Comparison of ENCODE assay signal across 1 cellular context in the genomic region with DNA sequence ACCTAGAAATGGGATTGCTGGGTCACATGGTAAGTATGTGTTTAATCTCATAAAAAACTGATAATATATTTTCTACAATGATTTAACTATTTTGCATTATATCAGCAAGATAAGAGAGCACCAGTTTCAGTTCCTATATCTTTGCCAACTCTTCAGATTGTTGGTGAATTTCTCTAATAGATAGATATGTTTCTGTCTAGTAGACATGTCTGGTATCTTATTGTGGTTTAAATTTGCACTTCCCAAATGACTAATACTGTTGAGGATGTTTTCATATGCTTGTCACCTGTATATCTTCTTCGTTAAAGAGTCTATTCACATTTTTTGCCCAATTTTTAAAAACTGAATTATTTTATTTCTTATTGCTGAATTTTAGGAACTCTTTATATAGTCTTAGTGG.
A peak's percentile ranks its signal among the peaks of the same experiment; 100 is the strongest.
TF ChIP-seq lines count a peak whose summit lies in the region.

No MANE protein-coding gene starts in this region.

TF ChIP-seq in GM12878, 131 proteins besides CTCF, POLR2A, EP300 and RAD21 (continued from another document):
- TF ChIP-seq, protein P1, sequence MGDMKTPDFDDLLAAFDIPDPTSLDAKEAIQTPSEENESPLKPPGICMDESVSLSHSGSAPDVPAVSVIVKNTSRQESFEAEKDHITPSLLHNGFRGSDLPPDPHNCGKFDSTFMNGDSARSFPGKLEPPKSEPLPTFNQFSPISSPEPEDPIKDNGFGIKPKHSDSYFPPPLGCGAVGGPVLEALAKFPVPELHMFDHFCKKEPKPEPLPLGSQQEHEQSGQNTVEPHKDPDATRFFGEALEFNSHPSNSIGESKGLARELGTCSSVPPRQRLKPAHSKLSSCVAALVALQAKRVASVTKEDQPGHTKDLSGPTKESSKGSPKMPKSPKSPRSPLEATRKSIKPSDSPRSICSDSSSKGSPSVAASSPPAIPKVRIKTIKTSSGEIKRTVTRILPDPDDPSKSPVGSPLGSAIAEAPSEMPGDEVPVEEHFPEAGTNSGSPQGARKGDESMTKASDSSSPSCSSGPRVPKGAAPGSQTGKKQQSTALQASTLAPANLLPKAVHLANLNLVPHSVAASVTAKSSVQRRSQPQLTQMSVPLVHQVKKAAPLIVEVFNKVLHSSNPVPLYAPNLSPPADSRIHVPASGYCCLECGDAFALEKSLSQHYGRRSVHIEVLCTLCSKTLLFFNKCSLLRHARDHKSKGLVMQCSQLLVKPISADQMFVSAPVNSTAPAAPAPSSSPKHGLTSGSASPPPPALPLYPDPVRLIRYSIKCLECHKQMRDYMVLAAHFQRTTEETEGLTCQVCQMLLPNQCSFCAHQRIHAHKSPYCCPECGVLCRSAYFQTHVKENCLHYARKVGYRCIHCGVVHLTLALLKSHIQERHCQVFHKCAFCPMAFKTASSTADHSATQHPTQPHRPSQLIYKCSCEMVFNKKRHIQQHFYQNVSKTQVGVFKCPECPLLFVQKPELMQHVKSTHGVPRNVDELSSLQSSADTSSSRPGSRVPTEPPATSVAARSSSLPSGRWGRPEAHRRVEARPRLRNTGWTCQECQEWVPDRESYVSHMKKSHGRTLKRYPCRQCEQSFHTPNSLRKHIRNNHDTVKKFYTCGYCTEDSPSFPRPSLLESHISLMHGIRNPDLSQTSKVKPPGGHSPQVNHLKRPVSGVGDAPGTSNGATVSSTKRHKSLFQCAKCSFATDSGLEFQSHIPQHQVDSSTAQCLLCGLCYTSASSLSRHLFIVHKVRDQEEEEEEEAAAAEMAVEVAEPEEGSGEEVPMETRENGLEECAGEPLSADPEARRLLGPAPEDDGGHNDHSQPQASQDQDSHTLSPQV (IDR thresholded peaks at IDR 0.05), result no peak
- TF ChIP-seq IRF4 (IDR thresholded peaks at IDR 0.05; ENCODE audit: low read depth, low read length) (no peak), JUNB (IDR thresholded peaks at IDR 0.05) (peak; percentile 58), RUNX3 (IDR thresholded peaks at IDR 0.05; ENCODE audit: low read length) (peak; percentile 37; the same call in 1 of the 2 replicates), ZNF217 (IDR thresholded peaks at IDR 0.05) (no peak), SRF (IDR thresholded peaks at IDR 0.05; ENCODE audit: low read depth in 2 of 2, low read length in 2 of 2) (no peak), ESRRA (IDR thresholded peaks at IDR 0.05; ENCODE audit: low read length) (no peak), SREBF1 (IDR thresholded peaks at IDR 0.05; ENCODE audit: low read length) (no peak), NRF1 (conservative IDR thresholded peaks at IDR 0.05; ENCODE audit: low read depth, low read length) (no peak), WRNIP1 (IDR thresholded peaks at IDR 0.05; ENCODE audit: borderline replicate concordance, low read depth, low read length) (no peak), ASH2L (IDR thresholded peaks at IDR 0.05; ENCODE audit: borderline replicate concordance, low read depth) (no peak), SPI1 (IDR thresholded peaks at IDR 0.05; ENCODE audit: borderline replicate concordance, insufficient read depth, low read depth, low read length) (peak; percentile 43; the same call in 1 of the 2 replicates), CBFB (IDR thresholded peaks at IDR 0.05; ENCODE audit: low read depth) (no peak)
- TF ChIP-seq, protein P2, sequence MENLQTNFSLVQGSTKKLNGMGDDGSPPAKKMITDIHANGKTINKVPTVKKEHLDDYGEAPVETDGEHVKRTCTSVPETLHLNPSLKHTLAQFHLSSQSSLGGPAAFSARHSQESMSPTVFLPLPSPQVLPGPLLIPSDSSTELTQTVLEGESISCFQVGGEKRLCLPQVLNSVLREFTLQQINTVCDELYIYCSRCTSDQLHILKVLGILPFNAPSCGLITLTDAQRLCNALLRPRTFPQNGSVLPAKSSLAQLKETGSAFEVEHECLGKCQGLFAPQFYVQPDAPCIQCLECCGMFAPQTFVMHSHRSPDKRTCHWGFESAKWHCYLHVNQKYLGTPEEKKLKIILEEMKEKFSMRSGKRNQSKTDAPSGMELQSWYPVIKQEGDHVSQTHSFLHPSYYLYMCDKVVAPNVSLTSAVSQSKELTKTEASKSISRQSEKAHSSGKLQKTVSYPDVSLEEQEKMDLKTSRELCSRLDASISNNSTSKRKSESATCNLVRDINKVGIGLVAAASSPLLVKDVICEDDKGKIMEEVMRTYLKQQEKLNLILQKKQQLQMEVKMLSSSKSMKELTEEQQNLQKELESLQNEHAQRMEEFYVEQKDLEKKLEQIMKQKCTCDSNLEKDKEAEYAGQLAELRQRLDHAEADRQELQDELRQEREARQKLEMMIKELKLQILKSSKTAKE (IDR thresholded peaks at IDR 0.05; ENCODE audit: low read depth, poor library complexity, severe bottlenecking), result peak; percentile 49
- TF ChIP-seq, protein P3, sequence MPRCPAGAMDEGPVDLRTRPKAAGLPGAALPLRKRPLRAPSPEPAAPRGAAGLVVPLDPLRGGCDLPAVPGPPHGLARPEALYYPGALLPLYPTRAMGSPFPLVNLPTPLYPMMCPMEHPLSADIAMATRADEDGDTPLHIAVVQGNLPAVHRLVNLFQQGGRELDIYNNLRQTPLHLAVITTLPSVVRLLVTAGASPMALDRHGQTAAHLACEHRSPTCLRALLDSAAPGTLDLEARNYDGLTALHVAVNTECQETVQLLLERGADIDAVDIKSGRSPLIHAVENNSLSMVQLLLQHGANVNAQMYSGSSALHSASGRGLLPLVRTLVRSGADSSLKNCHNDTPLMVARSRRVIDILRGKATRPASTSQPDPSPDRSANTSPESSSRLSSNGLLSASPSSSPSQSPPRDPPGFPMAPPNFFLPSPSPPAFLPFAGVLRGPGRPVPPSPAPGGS (IDR thresholded peaks at IDR 0.05; ENCODE audit: borderline replicate concordance, insufficient read depth, low read depth, low read length, poor library complexity, severe bottlenecking), result no peak
- TF ChIP-seq, protein P4, sequence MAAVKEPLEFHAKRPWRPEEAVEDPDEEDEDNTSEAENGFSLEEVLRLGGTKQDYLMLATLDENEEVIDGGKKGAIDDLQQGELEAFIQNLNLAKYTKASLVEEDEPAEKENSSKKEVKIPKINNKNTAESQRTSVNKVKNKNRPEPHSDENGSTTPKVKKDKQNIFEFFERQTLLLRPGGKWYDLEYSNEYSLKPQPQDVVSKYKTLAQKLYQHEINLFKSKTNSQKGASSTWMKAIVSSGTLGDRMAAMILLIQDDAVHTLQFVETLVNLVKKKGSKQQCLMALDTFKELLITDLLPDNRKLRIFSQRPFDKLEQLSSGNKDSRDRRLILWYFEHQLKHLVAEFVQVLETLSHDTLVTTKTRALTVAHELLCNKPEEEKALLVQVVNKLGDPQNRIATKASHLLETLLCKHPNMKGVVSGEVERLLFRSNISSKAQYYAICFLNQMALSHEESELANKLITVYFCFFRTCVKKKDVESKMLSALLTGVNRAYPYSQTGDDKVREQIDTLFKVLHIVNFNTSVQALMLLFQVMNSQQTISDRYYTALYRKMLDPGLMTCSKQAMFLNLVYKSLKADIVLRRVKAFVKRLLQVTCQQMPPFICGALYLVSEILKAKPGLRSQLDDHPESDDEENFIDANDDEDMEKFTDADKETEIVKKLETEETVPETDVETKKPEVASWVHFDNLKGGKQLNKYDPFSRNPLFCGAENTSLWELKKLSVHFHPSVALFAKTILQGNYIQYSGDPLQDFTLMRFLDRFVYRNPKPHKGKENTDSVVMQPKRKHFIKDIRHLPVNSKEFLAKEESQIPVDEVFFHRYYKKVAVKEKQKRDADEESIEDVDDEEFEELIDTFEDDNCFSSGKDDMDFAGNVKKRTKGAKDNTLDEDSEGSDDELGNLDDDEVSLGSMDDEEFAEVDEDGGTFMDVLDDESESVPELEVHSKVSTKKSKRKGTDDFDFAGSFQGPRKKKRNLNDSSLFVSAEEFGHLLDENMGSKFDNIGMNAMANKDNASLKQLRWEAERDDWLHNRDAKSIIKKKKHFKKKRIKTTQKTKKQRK (IDR thresholded peaks at IDR 0.05; ENCODE audit: low read depth, low read length), result no peak
- TF ChIP-seq, protein P5, sequence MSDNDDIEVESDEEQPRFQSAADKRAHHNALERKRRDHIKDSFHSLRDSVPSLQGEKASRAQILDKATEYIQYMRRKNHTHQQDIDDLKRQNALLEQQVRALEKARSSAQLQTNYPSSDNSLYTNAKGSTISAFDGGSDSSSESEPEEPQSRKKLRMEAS (IDR thresholded peaks at IDR 0.05; ENCODE audit: low read depth, low read length), result no peak
TF ChIP-seq in GM12878: peak in this region for 4.
